Comparison of ENCODE assay signal across 22 cellular contexts in genomic region chr22:37203354-37204044, GRCh38. TPM values are rescaled to one million over a fixed set of nuclear protein-coding genes. Genes with fewer than 3 reads are reported as not detected.
DNase-seq lines count a peak whose midpoint lies in the region; ATAC-seq and TF ChIP-seq lines count a peak whose summit lies in the region.
"Had no signal": no experiment of that assay in that cellular context is flagged by ENCODE, and none has a peak within 500 bp of the region (broad histone marks: within the 10 kb centered on the region; RNA-seq: fewer than 3 reads in every experiment).

No MANE protein-coding gene starts in this region.

- no peak overlapping the region for H3K4me3 ChIP-seq in lower lobe of right lung
- H3K4me3 ChIP-seq in tibial artery, result no peak overlapping the region
- H3K4me3 ChIP-seq in H7 (ENCODE audit: insufficient read depth, low read depth, low read length), result no peak overlapping the region
- H3K4me3 ChIP-seq: coronary artery, skin epidermis, vagina had no signal

- no peaks in the 10 kb centered on the region for H3K9me3 Mint-ChIP-seq in activated naive CD4-positive, alpha-beta T cell treated with anti-CD3 and anti-CD28 coated beads, Interleukin-2, amount 10 ng/mL, durations not matched to agents 7 days and 5 days
- no peaks in the 10 kb centered on the region for H3K9me3 Mint-ChIP-seq in activated naive CD4-positive, alpha-beta T cell treated with anti-CD3 and anti-CD28 coated beads for 36 hours
- no peaks in the 10 kb centered on the region for H3K9me3 Mint-ChIP-seq in WTC11
- H3K9me3 Mint-ChIP-seq in immature natural killer cell, result no peaks in the 10 kb centered on the region
- H3K9me3 Mint-ChIP-seq: brain; CD4-positive, CD25-positive, alpha-beta regulatory T cell had no signal

- no peaks in the 10 kb centered on the region for H3K27me3 ChIP-seq in lower lobe of right lung (ENCODE audit: low read depth)
- H3K27me3 ChIP-seq in tibial artery, result peaks cover 0 to 12% of the 10 kb centered on the region in 2 donors
- peaks cover 1% of the 10 kb centered on the region; the same call in 1 of the 2 replicates for H3K27me3 ChIP-seq in H7 (ENCODE audit: control insufficient read depth, insufficient read depth, low read length)
- H3K27me3 ChIP-seq: vagina had no signal

- CTCF ChIA-PET in activated naive CD4-positive, alpha-beta T cell treated with anti-CD3 and anti-CD28 coated beads, Interleukin-2, amount 10 ng/mL, durations not matched to agents 7 days and 5 days (lab: Charles Lee), result no interaction called here
- CTCF ChIA-PET in activated naive CD4-positive, alpha-beta T cell treated with anti-CD3 and anti-CD28 coated beads for 36 hours (lab: Charles Lee), result interaction anchor here (2.7 kb wide), 1 partner anchor 56 kb away, joined by 9 read pairs; no protein-coding TSS in a partner anchor
- CTCF ChIA-PET in WTC11 (lab: Charles Lee), result interaction anchor here (4.9 kb wide), 1 partner anchor 56 kb away, joined by 68 read pairs; no protein-coding TSS in a partner anchor

- no peaks in the 10 kb centered on the region for H3K9me3 ChIP-seq in lower lobe of right lung
- H3K9me3 ChIP-seq in tibial artery, result no peaks in the 10 kb centered on the region
- H3K9me3 ChIP-seq: vagina had no signal

- ATAC-seq in WTC11, result no peak
- ATAC-seq in lower lobe of right lung, result no peak
- ATAC-seq: HCT116 had no signal

- intact Hi-C loops in activated naive CD4-positive, alpha-beta T cell treated with anti-CD3 and anti-CD28 coated beads for 36 hours (cut with micrococcal nuclease), result no loop called here
- intact Hi-C loops in lower lobe of right lung (cut with DNase I), result no loop called here
- intact Hi-C loops in tibial artery (cut with DNase I; ENCODE audit: low total_unique reads), result loop anchor here (2.0 to 10.0 kb wide), 2 partner anchors 37 to 169 kb away; no protein-coding TSS in a partner anchor

- peaks cover 29% of the 10 kb centered on the region for H3K4me1 Mint-ChIP-seq in activated naive CD4-positive, alpha-beta T cell treated with anti-CD3 and anti-CD28 coated beads, Interleukin-2, amount 10 ng/mL, durations not matched to agents 7 days and 5 days
- peaks cover 51% of the 10 kb centered on the region for H3K4me1 Mint-ChIP-seq in activated naive CD4-positive, alpha-beta T cell treated with anti-CD3 and anti-CD28 coated beads for 36 hours (ENCODE audit: low read depth)
- H3K4me1 Mint-ChIP-seq in WTC11, result peaks cover 6% of the 10 kb centered on the region; the same call in 1 of the 2 replicates
- H3K4me1 Mint-ChIP-seq in immature natural killer cell, result peaks cover 6% of the 10 kb centered on the region in 2 donors

- H3K4me1 ChIP-seq in lower lobe of right lung (peaks cover 6% of the 10 kb centered on the region), tibial artery (peaks cover 0 to 8% (median 4%) of the 10 kb centered on the region in 4 donors)

- H3K27ac ChIP-seq in lower lobe of right lung (no peak overlapping the region), tibial artery (no peak overlapping the region)
- H3K27ac ChIP-seq: coronary artery, RWPE1, skin epidermis, vagina had no signal

- TF ChIP-seq CTCF in WTC11 (IDR thresholded peaks at IDR 0.05) (no peak), lower lobe of right lung (IDR thresholded peaks at IDR 0.05) (no peak), tibial artery (IDR thresholded peaks at IDR 0.05) (no peak)

- H3K27ac Mint-ChIP-seq in activated naive CD4-positive, alpha-beta T cell treated with anti-CD3 and anti-CD28 coated beads, Interleukin-2, amount 10 ng/mL, durations not matched to agents 7 days and 5 days, result peak overlapping the region; percentile 42
- H3K27ac Mint-ChIP-seq in activated naive CD4-positive, alpha-beta T cell treated with anti-CD3 and anti-CD28 coated beads for 36 hours, result no peak overlapping the region
- H3K27ac Mint-ChIP-seq in WTC11 (no peak overlapping the region), immature natural killer cell (peak overlapping the region in 1 of 6 donors; percentile 23)

- H3K27me3 Mint-ChIP-seq in activated naive CD4-positive, alpha-beta T cell treated with anti-CD3 and anti-CD28 coated beads, Interleukin-2, amount 10 ng/mL, durations not matched to agents 7 days and 5 days, result no peaks in the 10 kb centered on the region
- H3K27me3 Mint-ChIP-seq in activated naive CD4-positive, alpha-beta T cell treated with anti-CD3 and anti-CD28 coated beads for 36 hours (ENCODE audit: low read depth), result no peaks in the 10 kb centered on the region
- H3K27me3 Mint-ChIP-seq in WTC11 (ENCODE audit: low read depth) (no peaks in the 10 kb centered on the region), immature natural killer cell (ENCODE audit: low read depth in 3 of 3) (peaks cover 0 to 4% (median 0%) of the 10 kb centered on the region in 3 donors)
- H3K27me3 Mint-ChIP-seq: activated naive CD8-positive, alpha-beta T cell; brain; CD4-positive, CD25-positive, alpha-beta regulatory T cell had no signal

- POLR2A ChIA-PET in WTC11 (lab: Charles Lee), result no interaction called here

- H3K36me3 ChIP-seq in lower lobe of right lung (no peaks in the 10 kb centered on the region), tibial artery (no peaks in the 10 kb centered on the region), H7 (replicated peaks; ENCODE audit: control insufficient read depth, insufficient read depth, low read length) (no peaks in the 10 kb centered on the region)
- H3K36me3 ChIP-seq: vagina had no signal

- DNase-seq in activated naive CD4-positive, alpha-beta T cell treated with anti-CD3 and anti-CD28 coated beads, Interleukin-2, amount 10 ng/mL, durations not matched to agents 7 days and 5 days, result no peak
- DNase-seq in activated naive CD4-positive, alpha-beta T cell treated with anti-CD3 and anti-CD28 coated beads for 36 hours, result no peak
- DNase-seq in WTC11 (ENCODE audit: low spot score), result no peak
- peak; percentile 22 for DNase-seq in lower lobe of right lung
- peak; percentile 10 to 50 for DNase-seq in tibial artery
- no peak for DNase-seq in NCI-H82 treated with DMSO at 0.1 percent for 48 hours (lab: John Stamatoyannopoulos, UW; ENCODE audit: unreplicated experiment)
- no peak for DNase-seq in immature natural killer cell
- no peak for DNase-seq in H7
- DNase-seq: ACHN; activated CD4-positive, alpha-beta T cell treated with anti-CD3 and anti-CD28 coated beads for 48 hours; CD4-positive, CD25-positive, alpha-beta regulatory T cell; mammary epithelial cell; MM.1S; NCI-H226; stimulated activated CD4-positive, alpha-beta T cell treated with anti-CD3 and anti-CD28 coated beads, Interleukin-4, amount 100 ng/mL, for 1 hour had no signal

- H3K36me3 Mint-ChIP-seq in activated naive CD4-positive, alpha-beta T cell treated with anti-CD3 and anti-CD28 coated beads, Interleukin-2, amount 10 ng/mL, durations not matched to agents 7 days and 5 days, result no peaks in the 10 kb centered on the region
- H3K36me3 Mint-ChIP-seq in activated naive CD4-positive, alpha-beta T cell treated with anti-CD3 and anti-CD28 coated beads for 36 hours (ENCODE audit: low read depth), result peaks cover 11% of the 10 kb centered on the region
- H3K36me3 Mint-ChIP-seq in WTC11 (no peaks in the 10 kb centered on the region), immature natural killer cell (no peaks in the 10 kb centered on the region)
- H3K36me3 Mint-ChIP-seq: activated naive CD8-positive, alpha-beta T cell; brain; CD4-positive, CD25-positive, alpha-beta regulatory T cell had no signal

- H3K4me3 Mint-ChIP-seq in activated naive CD4-positive, alpha-beta T cell treated with anti-CD3 and anti-CD28 coated beads, Interleukin-2, amount 10 ng/mL, durations not matched to agents 7 days and 5 days, result no peak overlapping the region
- H3K4me3 Mint-ChIP-seq in activated naive CD4-positive, alpha-beta T cell treated with anti-CD3 and anti-CD28 coated beads for 36 hours, result no peak overlapping the region
- no peak overlapping the region for H3K4me3 Mint-ChIP-seq in WTC11
- no peak overlapping the region for H3K4me3 Mint-ChIP-seq in immature natural killer cell
- H3K4me3 Mint-ChIP-seq: activated naive CD8-positive, alpha-beta T cell; brain had no signal

TF ChIP-seq in WTC11, 78 proteins besides CTCF, POLR2A, EP300 and RAD21 (continues in another document):
- TF ChIP-seq USF1 (CRISPR knock-in tag; IDR thresholded peaks at IDR 0.05), result peak; percentile 71

RNA-seq across cellular contexts. Expression of gene SSTR3, which starts 8.8 kb away (rescaled TPM):
- 10 to 100 TPM; 28.1 to 28.6 TPM for total RNA-seq in activated naive CD4-positive, alpha-beta T cell treated with anti-CD3 and anti-CD28 coated beads for 36 hours
- total RNA-seq in WTC11 (2021) (0.21 to 0.25 TPM (median 0.22 TPM) in 3 replicates), lower lobe of right lung (not detected)
- polyA plus RNA-seq in immature natural killer cell, result not detected
- 0.21 TPM in 1 of 2 replicates, not detected in the other for total RNA-seq in H7 (2014; rRNA removed; shearing (Covaris generic))
- total RNA-seq: mammary epithelial cell, vagina had no signal
- polyA plus RNA-seq: mammary epithelial cell had no signal

RNA-seq across cellular contexts. Expression of gene C1QTNF6, which starts 15.5 kb away (rescaled TPM):
- 10 to 100 TPM; 13.4 to 13.6 TPM for total RNA-seq in activated naive CD4-positive, alpha-beta T cell treated with anti-CD3 and anti-CD28 coated beads for 36 hours
- total RNA-seq in WTC11 (2021) (5.7 to 6.4 TPM (median 5.9 TPM) in 3 replicates), lower lobe of right lung (5.3 TPM)
- 1 to 10 TPM in 2 of 3 donors, not detected in 1; 1.5 to 1.8 TPM for polyA plus RNA-seq in immature natural killer cell
- total RNA-seq in H7 (2014; rRNA removed; shearing (Covaris generic)), result 4.9 and 5.4 TPM in 2 replicates

RNA-seq across cellular contexts. Expression of gene RAC2, which starts 40.6 kb away (rescaled TPM):
- 100 to 1,000 TPM; 728 to 759 TPM for total RNA-seq in activated naive CD4-positive, alpha-beta T cell treated with anti-CD3 and anti-CD28 coated beads for 36 hours
- total RNA-seq in WTC11 (2021) (3.6 to 4.9 TPM (median 4.9 TPM) in 3 replicates), lower lobe of right lung (111 TPM)
- 1,000 to 10,000 TPM in 2 of 3 donors, 100 to 1,000 TPM in 1; 962 to 1,843 (median 1,262) TPM for polyA plus RNA-seq in immature natural killer cell
- total RNA-seq in H7 (2014; rRNA removed; shearing (Covaris generic)), result 9.4 and 9.6 TPM in 2 replicates

RNA-seq across cellular contexts. Expression of gene IL2RB, which starts 53.8 kb away (rescaled TPM):
- total RNA-seq in activated naive CD4-positive, alpha-beta T cell treated with anti-CD3 and anti-CD28 coated beads for 36 hours, result 100 to 1,000 TPM; 126 to 134 TPM
- total RNA-seq in WTC11 (2021) (0.92 to 1.4 TPM (median 1.1 TPM) in 3 replicates), lower lobe of right lung (10.2 TPM)
- polyA plus RNA-seq in immature natural killer cell, result 1,000 to 10,000 TPM in 1 of 3 donors, 100 to 1,000 TPM in 2; 863 to 2,762 (median 893) TPM
- 0.21 and 0.41 TPM in 2 replicates for total RNA-seq in H7 (2014; rRNA removed; shearing (Covaris generic))

Comparison
In these comparisons a context has a peak if more than half of its experiments do, and no peak if none do; other contexts are left out.
1. DNase-seq: peak in lower lobe of right lung (single experiment) and tibial artery (2 of 2); none in activated naive CD4-positive, alpha-beta T cell treated with anti-CD3 and anti-CD28 coated beads, Interleukin-2, amount 10 ng/mL, durations not matched to agents 7 days and 5 days (single experiment), activated naive CD4-positive, alpha-beta T cell treated with anti-CD3 and anti-CD28 coated beads for 36 hours (single experiment), WTC11 (single experiment), NCI-H82 treated with DMSO at 0.1 percent for 48 hours (single experiment), immature natural killer cell (0 of 3) and H7 (single experiment).
2. RNA of gene SSTR3, which starts 8.8 kb away (total RNA-seq): 28.1 to 28.6 TPM in activated naive CD4-positive, alpha-beta T cell treated with anti-CD3 and anti-CD28 coated beads for 36 hours; 0.21 to 0.25 TPM in WTC11, 0.21 TPM in H7 and not detected in lower lobe of right lung (single experiment); every median in the first group is over 10 times any median in the second.
3. RNA of gene RAC2, which starts 40.6 kb away (total RNA-seq): 728 to 759 TPM in activated naive CD4-positive, alpha-beta T cell treated with anti-CD3 and anti-CD28 coated beads for 36 hours and 111 TPM in lower lobe of right lung (single experiment); 9.4 to 9.6 TPM in H7 and 3.6 to 4.9 TPM in WTC11; every median in the first group is over 10 times any median in the second.